In the genomic region with DNA sequence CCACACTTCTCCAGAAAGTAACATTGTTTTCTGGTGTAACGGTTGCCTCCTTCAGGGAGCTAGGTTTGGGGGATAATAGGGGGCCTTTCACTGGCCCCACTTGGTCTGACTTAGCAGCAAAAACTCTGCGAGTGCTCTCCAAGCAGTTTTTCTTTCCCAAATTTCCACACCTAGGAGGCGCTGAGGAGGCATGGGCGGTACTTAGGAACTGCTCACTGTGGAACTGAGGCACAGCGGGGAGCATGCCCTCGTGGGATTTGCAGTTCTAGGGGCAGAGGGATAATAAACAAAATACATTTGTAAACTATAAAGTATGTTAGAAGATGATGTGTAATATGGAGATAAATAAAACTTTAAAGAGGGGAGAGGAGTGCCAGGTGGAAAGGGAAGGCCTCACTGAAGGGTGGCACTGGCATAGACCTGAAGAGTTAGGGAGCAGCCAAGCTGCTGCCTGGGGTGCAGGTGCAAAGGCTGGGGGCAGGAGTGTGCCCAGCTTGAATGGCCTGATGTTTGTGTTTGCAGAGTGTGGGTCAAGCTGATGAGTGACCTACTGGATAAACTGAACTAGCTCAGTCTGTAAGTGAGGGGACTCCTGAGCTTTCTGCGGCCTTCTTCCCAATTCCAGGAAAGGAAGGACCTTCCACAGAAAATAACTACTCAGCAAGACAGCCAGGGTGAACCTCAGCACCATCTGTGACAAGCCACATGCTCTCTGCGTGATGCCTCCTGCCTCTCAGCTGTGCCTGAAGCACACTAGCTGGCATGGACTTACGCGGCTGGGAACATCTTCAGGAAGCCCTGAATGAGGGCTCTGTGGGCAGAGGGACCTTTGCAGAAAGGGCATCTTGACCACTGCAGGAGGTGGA, we compare ENCODE assay signal across 9 cellular contexts. TPM values are rescaled to one million over a fixed set of nuclear protein-coding genes. Genes with fewer than 3 reads are reported as not detected.
DNase-seq lines count a peak whose midpoint lies in the region; TF ChIP-seq lines count a peak whose summit lies in the region.
"Had no signal": no experiment of that assay in that cellular context is flagged by ENCODE, and none has a peak within 500 bp of the region (broad histone marks: within the 10 kb centered on the region; RNA-seq: fewer than 3 reads in every experiment).

No MANE protein-coding gene starts in this region.

- intact Hi-C loops in tibial artery (cut with DNase I; ENCODE audit: low total_unique reads): loop anchor here (2.0 kb wide), 1 partner anchor 35 kb away; a partner anchor contains a TSS

- peaks cover 8 to 70% (median 58%) of the 10 kb centered on the region in 4 donors for H3K4me1 ChIP-seq in tibial artery

- H3K27me3 ChIP-seq in kidney epithelial cell (ENCODE audit: control insufficient read depth, insufficient read depth, low read length): no peaks in the 10 kb centered on the region
- H3K27me3 ChIP-seq in tibial artery: no peaks in the 10 kb centered on the region

- peak; percentile 59 for TF ChIP-seq CTCF in astrocyte of the cerebellum (IDR thresholded peaks at IDR 0.05; ENCODE audit: low read depth, low read length, missing control alignments)
- TF ChIP-seq CTCF in kidney epithelial cell (IDR thresholded peaks at IDR 0.05; ENCODE audit: insufficient read depth, low read length, poor library complexity, severe bottlenecking): peak; percentile 43
- TF ChIP-seq CTCF in tibial artery (IDR thresholded peaks at IDR 0.05): no peak

- H3K36me3 ChIP-seq in kidney epithelial cell (ENCODE audit: control insufficient read depth, insufficient read depth, low read length): no peaks in the 10 kb centered on the region
- H3K36me3 ChIP-seq in tibial artery: no peaks in the 10 kb centered on the region

- in situ Hi-C loops in astrocyte of the cerebellum (cut with HindIII; ENCODE audit: low sequenced_read_pairs): no loop called here

- DNase-seq in NCI-H748 (lab: John Stamatoyannopoulos, UW; ENCODE audit: unreplicated experiment) (peak; percentile 10), NCI-H748 treated with DMSO at 0.1 percent for 48 hours (lab: John Stamatoyannopoulos, UW) (no peak), astrocyte of the cerebellum (ENCODE audit: low read depth) (no peak), kidney epithelial cell (ENCODE audit: low read depth) (no peak), tibial artery (no peak), NCI-H510A (lab: John Stamatoyannopoulos, UW) (no peak), NCI-H1436 treated with DMSO at 0.1 percent for 48 hours (lab: John Stamatoyannopoulos, UW) (no peak)
- no peak for DNase-seq in stimulated activated CD4-positive, alpha-beta T cell treated with anti-CD3 and anti-CD28 coated beads, Interleukin-4, amount 100 ng/mL, for 4 hours

- H3K4me3 ChIP-seq in astrocyte of the cerebellum (ENCODE audit: low read depth, low read length): peak overlapping the region; percentile 64
- H3K4me3 ChIP-seq in kidney epithelial cell (ENCODE audit: low read depth, low read length): no peak overlapping the region
- H3K4me3 ChIP-seq in tibial artery: peak overlapping the region; percentile 58 to 82

- H3K27ac ChIP-seq in tibial artery: peak overlapping the region; percentile 68 to 74
- H3K27ac ChIP-seq: HL-60 had no signal

- no peaks in the 10 kb centered on the region for H3K9me3 ChIP-seq in tibial artery

RNA-seq across cellular contexts. Expression of a gene that starts 1.9 kb away (rescaled TPM):
- 23.6 and 24.6 TPM in 2 replicates for total RNA-seq in kidney epithelial cell

RNA-seq across cellular contexts. Expression of a gene that starts 34.2 kb away (rescaled TPM):
- total RNA-seq in kidney epithelial cell: 316 and 344 TPM in 2 replicates

Comparison
In these comparisons a context has a peak if more than half of its experiments do, and no peak if none do; other contexts are left out.
1. CTCF ChIP-seq: peak in astrocyte of the cerebellum (single experiment) and kidney epithelial cell (single experiment); none in tibial artery (0 of 2).